In the genomic region with DNA sequence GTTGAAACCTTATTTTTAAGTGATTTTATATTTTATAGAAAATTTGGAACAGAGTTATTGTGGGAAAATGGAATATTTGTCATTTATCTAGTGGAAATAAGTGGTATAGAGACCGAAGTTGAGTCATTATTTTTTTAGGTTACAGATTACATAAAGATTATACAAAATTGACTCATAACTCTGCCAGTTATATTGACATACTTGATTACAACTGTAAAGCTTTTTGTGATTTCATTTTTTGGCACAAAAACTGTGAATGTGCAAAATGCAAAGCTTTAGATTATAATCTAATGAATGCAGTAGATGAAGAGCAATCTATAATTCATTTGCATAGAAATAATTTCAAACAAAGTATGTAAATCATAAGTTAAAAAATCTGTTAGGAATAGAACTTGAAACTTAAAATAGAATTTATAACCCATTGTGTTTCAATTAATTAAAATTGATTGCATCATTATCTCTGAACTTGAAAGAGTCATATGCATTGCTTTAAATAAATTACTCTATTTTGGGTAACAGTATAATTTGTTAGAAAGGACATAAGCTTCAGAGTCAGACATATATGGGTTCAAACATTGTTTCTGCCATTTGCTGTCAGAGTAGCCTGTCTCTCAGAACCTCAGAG, we compare ENCODE assay signal across 21 cellular contexts.
"Had no signal": no experiment of that assay in that cellular context is flagged by ENCODE, and none has a peak within 500 bp of the region (broad histone marks: within the 10 kb centered on the region; RNA-seq: fewer than 3 reads in every experiment).

No MANE protein-coding gene starts in this region.

- H3K27me3 Mint-ChIP-seq: dendritic cell treated with granulocyte-macrophage colony-stimulating factor and Interleukin-4, amounts not matched to agents 40 ng/mL and 50 ng/mL, for 4 days; effector memory CD8-positive, alpha-beta T cell; memory B cell; stimulated activated memory B cell treated with anti-CD40 and anti-IgM and Interleukin-4, amounts not matched to agents 10 μg/mL and 1 μg/mL and 100 μg/mL, for 72 hours; stimulated activated naive CD8-positive, alpha-beta T cell treated with anti-CD3 and anti-CD28 coated beads, Interleukin-15, Interleukin-2, amounts not matched to agents 100 ng/mL and 50 ng/mL, for 24 hours had no signal

- H3K36me3 Mint-ChIP-seq: natural killer cell had no signal

- H3K4me1 ChIP-seq: esophagus squamous epithelium, lower lobe of right lung, testis, tibial nerve had no signal

- FAIRE-seq: colon had no signal

- H3K9me3 ChIP-seq: lower lobe of right lung, ovary, testis had no signal

- DNase-seq: effector memory CD8-positive, alpha-beta T cell; esophagus squamous epithelium; immature natural killer cell; kidney; left cardiac atrium; left ventricle myocardium inferior; lower lobe of right lung; natural killer cell; ovary; stimulated activated CD4-positive, alpha-beta T cell treated with anti-CD3 and anti-CD28 coated beads, Interleukin-1b, Interleukin-23, amount 100 ng/mL, for 48 hours; stimulated activated CD4-positive, alpha-beta T cell treated with anti-CD3 and anti-CD28 coated beads, Interleukin-4, amount 100 ng/mL, for 24 hours; testis had no signal

- H3K27ac Mint-ChIP-seq: dendritic cell treated with granulocyte-macrophage colony-stimulating factor and Interleukin-4, amounts not matched to agents 40 ng/mL and 50 ng/mL, for 4 days; effector memory CD8-positive, alpha-beta T cell; immature natural killer cell; memory B cell; mesothelial cell of epicardium; natural killer cell; stimulated activated memory B cell treated with anti-CD40 and anti-IgM and Interleukin-4, amounts not matched to agents 10 μg/mL and 1 μg/mL and 100 μg/mL, for 72 hours; stimulated activated naive CD8-positive, alpha-beta T cell treated with anti-CD3 and anti-CD28 coated beads, Interleukin-15, Interleukin-2, amounts not matched to agents 100 ng/mL and 50 ng/mL, for 24 hours had no signal

- H3K4me1 Mint-ChIP-seq: immature natural killer cell, mesothelial cell of epicardium, natural killer cell, neural crest cell had no signal

- H3K27ac ChIP-seq: esophagus squamous epithelium, left ventricle myocardium inferior, lower lobe of right lung, ovary, right atrium auricular region, testis, tibial nerve had no signal

- ATAC-seq: effector memory CD8-positive, alpha-beta T cell; left cardiac atrium; lower lobe of right lung; natural killer cell; stimulated activated memory B cell treated with anti-CD40 and anti-IgM and Interleukin-4, amounts not matched to agents 10 μg/mL and 1 μg/mL and 100 μg/mL, for 72 hours had no signal

- H3K27me3 ChIP-seq: esophagus squamous epithelium, ovary, right atrium auricular region, testis, tibial nerve had no signal

- H3K36me3 ChIP-seq: lower lobe of right lung, ovary, right atrium auricular region had no signal

- H3K4me3 ChIP-seq: esophagus squamous epithelium, left ventricle myocardium inferior, lower lobe of right lung, ovary, right atrium auricular region, testis, tibial nerve had no signal

- H3K4me3 Mint-ChIP-seq: dendritic cell treated with granulocyte-macrophage colony-stimulating factor and Interleukin-4, amounts not matched to agents 40 ng/mL and 50 ng/mL, for 4 days; effector memory CD8-positive, alpha-beta T cell; immature natural killer cell; memory B cell; mesothelial cell of epicardium; natural killer cell; neural crest cell; stimulated activated memory B cell treated with anti-CD40 and anti-IgM and Interleukin-4, amounts not matched to agents 10 μg/mL and 1 μg/mL and 100 μg/mL, for 72 hours; stimulated activated naive CD8-positive, alpha-beta T cell treated with anti-CD3 and anti-CD28 coated beads, Interleukin-15, Interleukin-2, amounts not matched to agents 100 ng/mL and 50 ng/mL, for 24 hours had no signal
